Comparison of ENCODE assay signal across 37 cellular contexts in genomic region chrX:156005144-156005543, GRCh38. TPM values are rescaled to one million over a fixed set of nuclear protein-coding genes. Genes with fewer than 3 reads are reported as not detected.
"Had no signal": no experiment of that assay in that cellular context is flagged by ENCODE, and none has a peak within 500 bp of the region (broad histone marks: within the 10 kb centered on the region; RNA-seq: fewer than 3 reads in every experiment).

No MANE protein-coding gene starts in this region.

- H3K36me3 Mint-ChIP-seq: activated naive CD4-positive, alpha-beta T cell treated with anti-CD3 and anti-CD28 coated beads, Interleukin-2, amount 50 U/mL, for 24 hours had no signal

- H3K9me3 Mint-ChIP-seq: activated CD4-positive, alpha-beta T cell treated with anti-CD3 and anti-CD28 coated beads, Interleukin-2, amount 10 ng/mL, durations not matched to agents 24 days and 14 days; activated CD8-positive, alpha-beta T cell treated with anti-CD3 and anti-CD28 coated beads for 36 hours; activated naive CD4-positive, alpha-beta T cell treated with anti-CD3 and anti-CD28 coated beads, Interleukin-2, amount 50 U/mL, for 24 hours; activated naive CD8-positive, alpha-beta T cell treated with anti-CD3 and anti-CD28 coated beads, Interleukin-2, amount 10 ng/mL, durations not matched to agents 7 days and 5 days; activated T-cell treated with anti-CD3 and anti-CD28 coated beads, Interleukin-2, amount 50 U/mL, for 72 hours; activated T-helper 17 cell treated with anti-CD3 and anti-CD28 coated beads, Interleukin-2, amount 50 U/mL, for 72 hours; central memory CD8-positive, alpha-beta T cell had no signal

- H3K36me3 ChIP-seq: ascending aorta, cardiac muscle cell, SJCRH30 had no signal

- H3K4me3 ChIP-seq: ascending aorta, cardiac muscle cell, SJCRH30, SK-N-MC had no signal

- H3K4me3 Mint-ChIP-seq: activated CD4-positive, alpha-beta T cell treated with anti-CD3 and anti-CD28 coated beads, Interleukin-2, amount 10 ng/mL, durations not matched to agents 24 days and 14 days; activated CD8-positive, alpha-beta T cell treated with anti-CD3 and anti-CD28 coated beads for 36 hours; activated naive CD4-positive, alpha-beta T cell treated with anti-CD3 and anti-CD28 coated beads, Interleukin-2, amount 50 U/mL, for 24 hours; activated naive CD8-positive, alpha-beta T cell treated with anti-CD3 and anti-CD28 coated beads, Interleukin-2, amount 10 ng/mL, durations not matched to agents 7 days and 5 days; activated T-cell treated with anti-CD3 and anti-CD28 coated beads, Interleukin-2, amount 50 U/mL, for 72 hours; activated T-helper 17 cell treated with anti-CD3 and anti-CD28 coated beads, Interleukin-2, amount 50 U/mL, for 72 hours; central memory CD8-positive, alpha-beta T cell had no signal

- H3K27ac Mint-ChIP-seq: activated CD4-positive, alpha-beta T cell treated with anti-CD3 and anti-CD28 coated beads, Interleukin-2, amount 10 ng/mL, durations not matched to agents 24 days and 14 days; activated CD8-positive, alpha-beta T cell treated with anti-CD3 and anti-CD28 coated beads for 36 hours; activated naive CD4-positive, alpha-beta T cell treated with anti-CD3 and anti-CD28 coated beads, Interleukin-2, amount 50 U/mL, for 24 hours; activated T-cell treated with anti-CD3 and anti-CD28 coated beads, Interleukin-2, amount 50 U/mL, for 72 hours; activated T-helper 17 cell treated with anti-CD3 and anti-CD28 coated beads, Interleukin-2, amount 50 U/mL, for 72 hours had no signal

- H3K27ac ChIP-seq: ascending aorta, cardiac muscle cell, KMS-11, SJCRH30, SK-N-MC, VCaP had no signal

- ATAC-seq: activated CD8-positive, alpha-beta T cell treated with anti-CD3 and anti-CD28 coated beads for 36 hours; activated T-cell treated with anti-CD3 and anti-CD28 coated beads, Interleukin-2, amount 50 U/mL, for 72 hours; activated T-helper 17 cell treated with anti-CD3 and anti-CD28 coated beads, Interleukin-2, amount 50 U/mL, for 72 hours; Panc1 had no signal

- H3K4me1 ChIP-seq: ascending aorta, SJCRH30 had no signal

- H3K27me3 Mint-ChIP-seq: activated CD4-positive, alpha-beta T cell treated with anti-CD3 and anti-CD28 coated beads, Interleukin-2, amount 10 ng/mL, durations not matched to agents 24 days and 14 days; activated CD8-positive, alpha-beta T cell treated with anti-CD3 and anti-CD28 coated beads for 36 hours; activated naive CD4-positive, alpha-beta T cell treated with anti-CD3 and anti-CD28 coated beads, Interleukin-2, amount 50 U/mL, for 24 hours; activated naive CD8-positive, alpha-beta T cell treated with anti-CD3 and anti-CD28 coated beads, Interleukin-2, amount 10 ng/mL, durations not matched to agents 7 days and 5 days; activated T-helper 17 cell treated with anti-CD3 and anti-CD28 coated beads, Interleukin-2, amount 50 U/mL, for 72 hours; central memory CD8-positive, alpha-beta T cell had no signal

- DNase-seq: activated CD4-positive, alpha-beta T cell treated with anti-CD3 and anti-CD28 coated beads for 1 hour; activated CD4-positive, alpha-beta T cell treated with anti-CD3 and anti-CD28 coated beads, Interleukin-2, amount 50 U/mL, for 4 hours; activated CD4-positive, CD25-positive, alpha-beta regulatory T cell; activated CD8-positive, alpha-beta T cell treated with anti-CD3 and anti-CD28 coated beads for 36 hours; activated gamma-delta T cell; activated naive CD4-positive, alpha-beta T cell treated with Interleukin-2 at 50 U/mL for 16 hours; activated naive CD8-positive, alpha-beta T cell treated with anti-CD3 and anti-CD28 coated beads, Interleukin-2, amount 10 ng/mL, durations not matched to agents 7 days and 5 days; activated T-cell treated with anti-CD3 and anti-CD28 coated beads, Interleukin-2, amount 50 U/mL, for 1 hour; activated T-cell treated with anti-CD3 and anti-CD28 coated beads, Interleukin-2, amount 50 U/mL, for 72 hours; amygdala; NCI-H1092 treated with DMSO at 0.1 percent for 48 hours; NCI-H1417; NCI-H146; NCI-H187; NCI-H2081; NCI-H2171 treated with DMSO at 0.1 percent for 48 hours; NCI-H2227 treated with DMSO at 0.1 percent for 48 hours; NCI-H446; NCI-H510A treated with DMSO at 0.1 percent for 48 hours; NCI-H526 treated with DMSO at 0.1 percent for 48 hours; NCI-H82; SHP77; SJCRH30; T-helper 9 cell had no signal

- H3K27me3 ChIP-seq: ascending aorta, cardiac muscle cell, SJCRH30 had no signal

- H3K9me3 ChIP-seq: ascending aorta, SJCRH30 had no signal

- H3K9ac ChIP-seq: KMS-11 had no signal

- H3K4me2 ChIP-seq: KMS-11 had no signal

- H3K4me1 Mint-ChIP-seq: activated naive CD4-positive, alpha-beta T cell treated with anti-CD3 and anti-CD28 coated beads, Interleukin-2, amount 50 U/mL, for 24 hours; activated T-helper 17 cell treated with anti-CD3 and anti-CD28 coated beads, Interleukin-2, amount 50 U/mL, for 72 hours had no signal

RNA-seq across cellular contexts. Expression of gene IL9R, which starts 7.6 kb away (rescaled TPM):
- total RNA-seq: ascending aorta, cardiac muscle cell, chondrocyte, LHCN-M2, M059J, SJCRH30 had no signal
- polyA plus RNA-seq: cardiac muscle cell had no signal
